ENCODE assay signal across 1 cellular context in genomic region chr13:39034085-39034484, GRCh38.
TF ChIP-seq lines count a peak whose summit lies in the region.

No MANE protein-coding gene starts in this region.

TF ChIP-seq in K562, 482 proteins besides CTCF, POLR2A, EP300 and RAD21:
- peak; percentile 19 for TF ChIP-seq MEIS2 (IDR thresholded peaks at IDR 0.05; ENCODE audit: partially characterized antibody)
- TF ChIP-seq BACH1 (tag; IDR thresholded peaks at IDR 0.05): no peak
- peak; percentile 60 for TF ChIP-seq PKNOX1 (IDR thresholded peaks at IDR 0.05)
TF ChIP-seq in K562: peak in this region for 2.
